ENCODE assay signal across 8 cellular contexts in genomic region chr19:5624154-5624663, GRCh38. TPM values are rescaled to one million over a fixed set of nuclear protein-coding genes. Genes with fewer than 3 reads are reported as not detected.
DNase-seq lines count a peak whose midpoint lies in the region; ATAC-seq, FAIRE-seq and TF ChIP-seq lines count a peak whose summit lies in the region.

No MANE protein-coding gene starts in this region.

- H3K36me3 ChIP-seq in NT2/D1 (ENCODE audit: insufficient read depth, insufficient read length, low read length): peaks cover 77% of the 10 kb centered on the region
- peaks cover 2 to 25% of the 10 kb centered on the region in 2 experiments; a peak in 3 of 4 replicates for H3K36me3 ChIP-seq in GM12878 (ENCODE audit: control insufficient read depth in 2 of 2, insufficient read depth in 2 of 2, low read length in 1 of 2)

- intact Hi-C loops in GM12878 (cut with micrococcal nuclease; ENCODE audit: unreplicated experiment): loop anchor here (5.0 kb wide), 1 partner anchor 63 kb away; no protein-coding TSS in a partner anchor

- H4K20me1 ChIP-seq in GM12878 (ENCODE audit: control insufficient read depth, insufficient read depth): peaks cover 11% of the 10 kb centered on the region

- H3K27me3 ChIP-seq in NT2/D1 (ENCODE audit: insufficient read depth, insufficient read length) (no peaks in the 10 kb centered on the region), GM12878 (replicated peaks in 1 of 2; ENCODE audit: control insufficient read depth in 2 of 2, insufficient read depth in 2 of 2, low read length in 1 of 2) (no peaks in the 10 kb centered on the region)

- no peak for TF ChIP-seq EP300 in GM12878 (IDR thresholded peaks at IDR 0.05; ENCODE audit: borderline replicate concordance in 1 of 2, control insufficient read depth in 1 of 2, low read depth in 2 of 2, low read length in 2 of 2)

- peak overlapping the region; percentile 76; the same call in 1 of the 2 replicates for H3K4me2 ChIP-seq in GM12878 (ENCODE audit: control insufficient read depth, insufficient read depth)

- under 1% methylated on average over 15 of the region's 15 CpGs for WGBS in GM12878 (ENCODE audit: insufficient coverage, insufficient replicate concordance, low lambda C conversion rate, missing lambda C conversion rate)

- no peak for ATAC-seq in GM12878
- no peak for ATAC-seq in HG02642 (IDR thresholded peaks at IDR 0.05; ENCODE audit: poor library complexity, unreplicated experiment)
- ATAC-seq in HG03139 (IDR thresholded peaks at IDR 0.05; ENCODE audit: unreplicated experiment): no peak
- ATAC-seq in omental fat pad (ENCODE audit: low FRiP score): no peak

- no peak for FAIRE-seq in GM12878 (lab: Jason Lieb, UNC)

- H3K4me1 ChIP-seq in NT2/D1 (ENCODE audit: insufficient read depth, insufficient read length) (peaks cover 9% of the 10 kb centered on the region), GM12878 (ENCODE audit: control insufficient read depth, insufficient read depth, low read length) (peaks cover 31% of the 10 kb centered on the region)

- H3K4me3 ChIP-seq in NT2/D1 (ENCODE audit: insufficient read length, low read depth) (peak overlapping the region; percentile 91), GM12878 (peak overlapping the region; percentile 99), skin epidermis (peak overlapping the region; percentile 68 to 99 (median 89))

- DNase-seq in GM03348 (ENCODE audit: low spot score) (peak; percentile 37), NT2/D1 (ENCODE audit: low read depth, low spot score) (no peak), GM12878 (ENCODE audit: low read depth, low spot score) (no peak), iPS-NIHi11 (ENCODE audit: low spot score) (peak; percentile 15), omental fat pad (ENCODE audit: low spot score) (no peak)

- H3K27ac ChIP-seq in GM12878 (ENCODE audit: control insufficient read depth, insufficient read depth): peak overlapping the region; percentile 89
- peak overlapping the region in 20 of 21 experiments; percentile 45 to 99 (median 96) for H3K27ac ChIP-seq in skin epidermis

- CTCF ChIA-PET in GM12878 (lab: Yijun Ruan, JAX): interaction anchor here (1.2 kb wide), 1 partner anchor 63 kb away, joined by 3 read pairs; no protein-coding TSS in a partner anchor

- H3K9ac ChIP-seq in NT2/D1 (ENCODE audit: insufficient read length, low read depth) (peak overlapping the region; percentile 93), GM12878 (ENCODE audit: control insufficient read depth, insufficient read depth, low read length) (peak overlapping the region; percentile 97)

- TF ChIP-seq POLR2A in GM12878 (IDR thresholded peaks at IDR 0.05; ENCODE audit: low read depth, low read length): no peak

- TF ChIP-seq RAD21 in GM12878 (IDR thresholded peaks at IDR 0.05; ENCODE audit: insufficient read depth, low read depth, low read length): no peak

- POLR2A ChIA-PET in GM12878 (lab: Charles Lee): interaction anchor here (0.7 to 3.5 kb wide), 5 partner anchors 16 to 412 kb away, joined by 3 to 11 read pairs (median 5); no protein-coding TSS in a partner anchor

- in situ Hi-C loops in GM12878 (cut with MboI): no loop called here

- TF ChIP-seq CTCF in GM12878 (IDR thresholded peaks at IDR 0.05 in 2 of 3, conservative IDR thresholded peaks at IDR 0.05 in 1 of 3; ENCODE audit: control insufficient read depth in 2 of 3, extremely low read depth in 1 of 3, insufficient read depth in 1 of 3, low read depth in 3 of 3, low read length in 3 of 3): no peak
- no peak for TF ChIP-seq CTCF in omental fat pad (IDR thresholded peaks at IDR 0.05)

- BruUV-seq in GM12878 (replicated peaks; lab: Mats Ljungman, UMichigan): no TSS peak

- SMC1A ChIA-PET in GM12878 (lab: Charles Lee; ENCODE audit: uncharacterized antibody, unreplicated experiment): interaction anchor here (1.0 to 2.0 kb wide), 3 partner anchors 11 to 65 kb away, joined by 3 to 4 read pairs (median 3); no protein-coding TSS in a partner anchor

- no peak overlapping the region for H2AFZ ChIP-seq in GM12878 (ENCODE audit: control insufficient read depth, low read depth, low read length)

- H3K79me2 ChIP-seq in GM12878 (ENCODE audit: control insufficient read depth, insufficient read depth, low read length): peaks cover 97% of the 10 kb centered on the region

- H3K9me3 ChIP-seq in NT2/D1 (ENCODE audit: insufficient read depth, low read length) (no peaks in the 10 kb centered on the region), GM12878 (replicated peaks; ENCODE audit: control insufficient read depth, insufficient read depth, low read length) (no peaks in the 10 kb centered on the region)

- RAD21 ChIA-PET in GM12878 (lab: Charles Lee; ENCODE audit: unreplicated experiment): no interaction called here

RNA-seq across cellular contexts. Expression of gene SAFB, which starts 1.3 kb away (rescaled TPM):
- total RNA-seq in GM12878 (2013; cell fraction: nucleolus; rRNA removed): 316 and 319 TPM in 2 replicates
- total RNA-seq in GM12878 (2014; rRNA removed): 45.0 and 55.9 TPM in 2 replicates
- total RNA-seq in GM12878 (2014; rRNA removed; fragmentation: Illumina TruSeq; extraction: Trizol): 49.2 and 53.0 TPM in 2 replicates
- total RNA-seq in GM12878 (2021): 110 and 122 TPM in 2 replicates
- polyA plus RNA-seq in GM12878 (2011; ENCODE audit: low read depth): 25.5 TPM
- polyA plus RNA-seq in GM12878 (2011; rRNA removed): 54.9 and 62.1 TPM in 2 replicates
- 58.3 and 103 TPM in 2 replicates for polyA plus RNA-seq in GM12878 (2011; cell fraction: cytosol; rRNA removed)
- 206 and 327 TPM in 2 replicates for polyA plus RNA-seq in GM12878 (2011; cell fraction: nucleus; rRNA removed)
- 61.7 and 61.9 TPM in 2 replicates for polyA plus RNA-seq in GM12878 (2012)
- 66.6 and 70.3 TPM in 2 replicates for polyA plus RNA-seq in GM12878 (2014; fragmentation: Illumina TruSeq; extraction: Trizol)
- polyA plus RNA-seq in GM12878 (2014; fragmentation: Nextera tagmentation; extraction: Ambion mirVana): 1 to 10 TPM; 1.6 to 2.9 TPM
- 114 and 122 TPM in 2 replicates for polyA plus RNA-seq in GM12878 (2014; rRNA removed)
- 100 to 1,000 TPM; 126 to 131 TPM for polyA plus RNA-seq in GM12878 (2016; fragmentation: Nextera tagmentation; extraction: Ambion mirVana)
- polyA minus RNA-seq in GM12878 (2011; rRNA and poly(A)+ RNA removed): 21.7 and 34.3 TPM in 2 replicates
- 27.4 and 29.1 TPM in 2 replicates for polyA minus RNA-seq in GM12878 (2011; cell fraction: cytosol; rRNA and poly(A)+ RNA removed)
- 67.8 and 87.7 TPM in 2 replicates for polyA minus RNA-seq in GM12878 (2011; cell fraction: nucleus; rRNA and poly(A)+ RNA removed)
- 100 to 1,000 TPM in 2 of 4 donors, 10 to 100 TPM in 2; 56.7 to 139 (median 86.9) TPM for total RNA-seq in omental fat pad

RNA-seq across cellular contexts. Expression of gene SAFB2, which starts 1.6 kb away (rescaled TPM):
- total RNA-seq in GM12878 (2013; cell fraction: nucleolus; rRNA removed): 316 and 336 TPM in 2 replicates
- total RNA-seq in GM12878 (2014; rRNA removed) (30.3 and 36.3 TPM in 2 replicates), GM12878 (2014; rRNA removed; fragmentation: Illumina TruSeq; extraction: Trizol) (33.3 and 34.5 TPM in 2 replicates), GM12878 (2021) (78.3 and 89.2 TPM in 2 replicates), omental fat pad (10 to 100 TPM; 32.0 to 77.9 (median 51.1) TPM)
- 26.4 TPM for polyA plus RNA-seq in GM12878 (2011; ENCODE audit: low read depth)
- polyA plus RNA-seq in GM12878 (2011; rRNA removed) (26.5 and 27.7 TPM in 2 replicates), GM12878 (2014; fragmentation: Illumina TruSeq; extraction: Trizol) (49.6 and 53.2 TPM in 2 replicates), GM12878 (2014; fragmentation: Nextera tagmentation; extraction: Ambion mirVana) (10 to 100 TPM in 1 of 2 experiments, 1 to 10 TPM in 1; 4.5 to 24.6 TPM), GM12878 (2014; rRNA removed) (52.7 and 57.8 TPM in 2 replicates), GM12878 (2016; fragmentation: Nextera tagmentation; extraction: Ambion mirVana) (10 to 100 TPM; 70.0 to 74.1 TPM)
- 17.6 and 31.8 TPM in 2 replicates for polyA plus RNA-seq in GM12878 (2011; cell fraction: cytosol; rRNA removed)
- polyA plus RNA-seq in GM12878 (2011; cell fraction: nucleus; rRNA removed): 182 and 211 TPM in 2 replicates
- polyA plus RNA-seq in GM12878 (2012): 45.0 and 45.5 TPM in 2 replicates
- 32.6 and 38.3 TPM in 2 replicates for polyA minus RNA-seq in GM12878 (2011; rRNA and poly(A)+ RNA removed)
- 9.8 and 15.9 TPM in 2 replicates for polyA minus RNA-seq in GM12878 (2011; cell fraction: cytosol; rRNA and poly(A)+ RNA removed)
- polyA minus RNA-seq in GM12878 (2011; cell fraction: nucleus; rRNA and poly(A)+ RNA removed): 47.8 and 77.2 TPM in 2 replicates

RNA-seq across cellular contexts. Expression of gene MICOS13, which starts 56.1 kb away (rescaled TPM):
- total RNA-seq in GM12878 (2013; cell fraction: nucleolus; rRNA removed): 9.1 and 11.0 TPM in 2 replicates
- total RNA-seq in GM12878 (2014; rRNA removed) (177 and 211 TPM in 2 replicates), GM12878 (2014; rRNA removed; fragmentation: Illumina TruSeq; extraction: Trizol) (34.9 and 41.2 TPM in 2 replicates), GM12878 (2021) (61.1 and 61.3 TPM in 2 replicates), omental fat pad (10 to 100 TPM; 24.4 to 54.6 (median 40.5) TPM)
- 8.1 TPM for polyA plus RNA-seq in GM12878 (2011; ENCODE audit: low read depth)
- polyA plus RNA-seq in GM12878 (2011; rRNA removed) (12.4 and 24.3 TPM in 2 replicates), GM12878 (2014; fragmentation: Illumina TruSeq; extraction: Trizol) (3.5 and 16.8 TPM in 2 replicates), GM12878 (2014; fragmentation: Nextera tagmentation; extraction: Ambion mirVana) (10 to 100 TPM in 1 of 2 experiments, 1 to 10 TPM in 1; 9.4 to 38.1 TPM), GM12878 (2014; rRNA removed) (119 and 171 TPM in 2 replicates), GM12878 (2016; fragmentation: Nextera tagmentation; extraction: Ambion mirVana) (100 to 1,000 TPM; 113 to 118 TPM)
- 32.8 and 53.4 TPM in 2 replicates for polyA plus RNA-seq in GM12878 (2011; cell fraction: cytosol; rRNA removed)
- 20.9 and 31.4 TPM in 2 replicates for polyA plus RNA-seq in GM12878 (2011; cell fraction: nucleus; rRNA removed)
- polyA plus RNA-seq in GM12878 (2012): 44.0 and 63.5 TPM in 2 replicates
- 4.8 and 13.2 TPM in 2 replicates for polyA minus RNA-seq in GM12878 (2011; rRNA and poly(A)+ RNA removed)
- 6.2 and 10.8 TPM in 2 replicates for polyA minus RNA-seq in GM12878 (2011; cell fraction: cytosol; rRNA and poly(A)+ RNA removed)
- 8.9 and 16.1 TPM in 2 replicates for polyA minus RNA-seq in GM12878 (2011; cell fraction: nucleus; rRNA and poly(A)+ RNA removed)

RNA-seq across cellular contexts. Expression of gene TINCR, which starts 56.5 kb away (rescaled TPM):
- 1.2 and 3.6 TPM in 2 replicates for total RNA-seq in GM12878 (2013; cell fraction: nucleolus; rRNA removed)
- total RNA-seq in GM12878 (2014; rRNA removed): 0.06 TPM in 1 of 2 replicates, not detected in the other
- total RNA-seq in GM12878 (2014; rRNA removed; fragmentation: Illumina TruSeq; extraction: Trizol): 0.23 TPM in 1 of 2 replicates, not detected in the other
- 0.16 and 0.36 TPM in 2 replicates for total RNA-seq in GM12878 (2021)
- 0.33 TPM for polyA plus RNA-seq in GM12878 (2011; ENCODE audit: low read depth)
- 0.06 and 0.27 TPM in 2 replicates for polyA plus RNA-seq in GM12878 (2011; rRNA removed)
- 0.22 and 0.25 TPM in 2 replicates for polyA plus RNA-seq in GM12878 (2011; cell fraction: cytosol; rRNA removed)
- polyA plus RNA-seq in GM12878 (2011; cell fraction: nucleus; rRNA removed): 1.1 and 1.2 TPM in 2 replicates
- 0.56 and 0.65 TPM in 2 replicates for polyA plus RNA-seq in GM12878 (2012)
- polyA plus RNA-seq in GM12878 (2014; fragmentation: Illumina TruSeq; extraction: Trizol): 0.08 and 0.10 TPM in 2 replicates
- polyA plus RNA-seq in GM12878 (2014; fragmentation: Nextera tagmentation; extraction: Ambion mirVana): under 1 TPM in 1 of 2 experiments, not detected in 1; 0.02 TPM
- polyA plus RNA-seq in GM12878 (2014; rRNA removed): 0.05 and 0.14 TPM in 2 replicates
- under 1 TPM in 1 of 2 experiments, not detected in 1; 0.05 TPM for polyA plus RNA-seq in GM12878 (2016; fragmentation: Nextera tagmentation; extraction: Ambion mirVana)
- 0.10 and 0.22 TPM in 2 replicates for polyA minus RNA-seq in GM12878 (2011; rRNA and poly(A)+ RNA removed)
- not detected in 2 replicates for polyA minus RNA-seq in GM12878 (2011; cell fraction: cytosol; rRNA and poly(A)+ RNA removed)
- polyA minus RNA-seq in GM12878 (2011; cell fraction: nucleus; rRNA and poly(A)+ RNA removed): 0.12 TPM in 1 of 2 replicates, not detected in the other
- 1 to 10 TPM in 3 of 4 donors, not detected in 1; 1.7 to 8.6 (median 1.8) TPM for total RNA-seq in omental fat pad

RNA-seq across cellular contexts. Expression of gene HSD11B1L, which starts 56.6 kb away (rescaled TPM):
- total RNA-seq in GM12878 (2013; cell fraction: nucleolus; rRNA removed): 0.64 and 2.5 TPM in 2 replicates
- total RNA-seq in GM12878 (2014; rRNA removed) (1.2 and 1.7 TPM in 2 replicates), GM12878 (2014; rRNA removed; fragmentation: Illumina TruSeq; extraction: Trizol) (0.49 and 0.55 TPM in 2 replicates), GM12878 (2021) (1.1 and 1.5 TPM in 2 replicates), omental fat pad (1 to 10 TPM; 4.3 to 9.5 (median 7.8) TPM)
- polyA plus RNA-seq in GM12878 (2011; ENCODE audit: low read depth): 0.31 TPM
- polyA plus RNA-seq in GM12878 (2011; rRNA removed) (0.84 TPM in 2 replicates), GM12878 (2014; fragmentation: Illumina TruSeq; extraction: Trizol) (0.29 TPM in 1 of 2 replicates, not detected in the other), GM12878 (2014; fragmentation: Nextera tagmentation; extraction: Ambion mirVana) (under 1 TPM in 1 of 2 experiments, not detected in 1; 0.35 TPM), GM12878 (2014; rRNA removed) (1.0 and 1.6 TPM in 2 replicates), GM12878 (2016; fragmentation: Nextera tagmentation; extraction: Ambion mirVana) (1 to 10 TPM; 1.1 to 1.8 TPM)
- 1.8 and 3.0 TPM in 2 replicates for polyA plus RNA-seq in GM12878 (2011; cell fraction: cytosol; rRNA removed)
- 1.4 and 2.1 TPM in 2 replicates for polyA plus RNA-seq in GM12878 (2011; cell fraction: nucleus; rRNA removed)
- polyA plus RNA-seq in GM12878 (2012): 2.0 and 2.6 TPM in 2 replicates
- polyA minus RNA-seq in GM12878 (2011; rRNA and poly(A)+ RNA removed): 0.29 and 0.52 TPM in 2 replicates
- not detected in 2 replicates for polyA minus RNA-seq in GM12878 (2011; cell fraction: cytosol; rRNA and poly(A)+ RNA removed)
- polyA minus RNA-seq in GM12878 (2011; cell fraction: nucleus; rRNA and poly(A)+ RNA removed): 0.77 TPM in 1 of 2 replicates, not detected in the other

Comparison
In these comparisons a context has a peak if more than half of its experiments do, and no peak if none do; other contexts are left out.
1. DNase-seq: peak in GM03348 (single experiment) and iPS-NIHi11 (single experiment); none in NT2/D1 (single experiment), GM12878 (single experiment) and omental fat pad (single experiment).
2. Peak in every context shown above with its lines, with median percentiles within 50 percentile points of each other: H3K4me3 ChIP-seq.